Comparison of ENCODE assay signal across 8 cellular contexts in genomic region chr2:138090330-138090729, GRCh38.
DNase-seq lines count a peak whose midpoint lies in the region; ATAC-seq and TF ChIP-seq lines count a peak whose summit lies in the region.

No MANE protein-coding gene starts in this region.

- TF ChIP-seq CTCF in endothelial cell (IDR thresholded peaks at IDR 0.05; ENCODE audit: unreplicated experiment) = peak; percentile 27
- peak; percentile 52 for TF ChIP-seq CTCF in osteocyte (IDR thresholded peaks at IDR 0.05)

- H3K9me3 Mint-ChIP-seq in endothelial cell (ENCODE audit: unreplicated experiment) (no peaks in the 10 kb centered on the region), osteocyte (ENCODE audit: unreplicated experiment) (no peaks in the 10 kb centered on the region)

- H3K27ac Mint-ChIP-seq in endothelial cell (ENCODE audit: unreplicated experiment) = no peak overlapping the region
- H3K27ac Mint-ChIP-seq in osteocyte (ENCODE audit: unreplicated experiment) = no peak overlapping the region

- ATAC-seq in GM18861 (IDR thresholded peaks at IDR 0.05; ENCODE audit: unreplicated experiment) (peak; percentile 85), HG03108 (IDR thresholded peaks at IDR 0.05; ENCODE audit: unreplicated experiment) (peak; percentile 66)

- DNase-seq in AG08395 (ENCODE audit: low spot score) (peak; percentile 72), NCI-H82 (lab: John Stamatoyannopoulos, UW) (peak; percentile 47), endothelial cell (ENCODE audit: low spot score) (peak; percentile 29), osteocyte (ENCODE audit: extremely low spot score, unreplicated experiment) (no peak)
- DNase-seq in activated naive CD4-positive, alpha-beta T cell treated with Interleukin-2 at 50 U/mL for 16 hours = no peak
- DNase-seq in activated CD8-positive, alpha-beta memory T cell treated with anti-CD3 and anti-CD28 coated beads, Interleukin-2, amount 50 U/mL, for 4 hours = no peak

- H3K27me3 Mint-ChIP-seq in endothelial cell (ENCODE audit: unreplicated experiment) (no peaks in the 10 kb centered on the region), osteocyte (ENCODE audit: unreplicated experiment) (peaks cover 6% of the 10 kb centered on the region)

- H3K4me1 Mint-ChIP-seq in endothelial cell (ENCODE audit: unreplicated experiment) (no peaks in the 10 kb centered on the region), osteocyte (ENCODE audit: unreplicated experiment) (peaks cover 15% of the 10 kb centered on the region)

- H3K4me3 Mint-ChIP-seq in endothelial cell (ENCODE audit: unreplicated experiment) (no peak overlapping the region), osteocyte (ENCODE audit: unreplicated experiment) (no peak overlapping the region)

- H3K36me3 Mint-ChIP-seq in endothelial cell (ENCODE audit: low read depth, unreplicated experiment) = no peaks in the 10 kb centered on the region
- H3K36me3 Mint-ChIP-seq in osteocyte (ENCODE audit: unreplicated experiment) = no peaks in the 10 kb centered on the region

Comparison
In these comparisons a context has a peak if more than half of its experiments do, and no peak if none do; other contexts are left out.
1. DNase-seq: peak in AG08395 (single experiment), NCI-H82 (single experiment) and endothelial cell (single experiment); none in osteocyte (single experiment), activated naive CD4-positive, alpha-beta T cell treated with Interleukin-2 at 50 U/mL for 16 hours (single experiment) and activated CD8-positive, alpha-beta memory T cell treated with anti-CD3 and anti-CD28 coated beads, Interleukin-2, amount 50 U/mL, for 4 hours (single experiment).